Comparison of ENCODE assay signal across 18 cellular contexts in genomic region chr2:105764059-105764458, GRCh38. TPM values are rescaled to one million over a fixed set of nuclear protein-coding genes. Genes with fewer than 3 reads are reported as not detected.
DNase-seq lines count a peak whose midpoint lies in the region; ATAC-seq lines count a peak whose summit lies in the region.
"Had no signal": no experiment of that assay in that cellular context is flagged by ENCODE, and none has a peak within 500 bp of the region (broad histone marks: within the 10 kb centered on the region; RNA-seq: fewer than 3 reads in every experiment).

No MANE protein-coding gene starts in this region.

- ATAC-seq in Right ventricle myocardium inferior (no peak), GM18517 (IDR thresholded peaks at IDR 0.05; ENCODE audit: unreplicated experiment) (no peak)
- no peak for ATAC-seq in activated CD8-positive, alpha-beta T cell treated with anti-CD3 and anti-CD28 coated beads, Interleukin-2, amount 10 ng/mL, durations not matched to agents 7 days and 5 days
- ATAC-seq in central memory CD8-positive, alpha-beta T cell (replicated peaks; ENCODE audit: extremely low read depth, poor library complexity, severe bottlenecking) = no peak
- ATAC-seq in stimulated activated naive CD8-positive, alpha-beta T cell treated with anti-CD3 and anti-CD28 coated beads, Interleukin-15, amount 100 ng/mL, for 72 hours = no peak
- ATAC-seq: left lung, PC-3, WTC11 had no signal

- peaks cover 64% of the 10 kb centered on the region for H3K36me3 Mint-ChIP-seq in activated CD8-positive, alpha-beta T cell treated with anti-CD3 and anti-CD28 coated beads, Interleukin-2, amount 10 ng/mL, durations not matched to agents 7 days and 5 days (ENCODE audit: low read depth)
- H3K36me3 Mint-ChIP-seq in central memory CD8-positive, alpha-beta T cell (ENCODE audit: insufficient read depth) = peaks cover 22% of the 10 kb centered on the region

- POLR2A ChIA-PET in activated CD8-positive, alpha-beta T cell treated with anti-CD3 and anti-CD28 coated beads, Interleukin-2, amount 10 ng/mL, durations not matched to agents 7 days and 5 days (lab: Charles Lee) = interaction anchor here (0.8 to 1.6 kb wide), 3 partner anchors 11 to 32 kb away, joined by 3 to 8 read pairs (median 3); no protein-coding TSS in a partner anchor

- no peaks in the 10 kb centered on the region for H3K9me3 Mint-ChIP-seq in activated CD8-positive, alpha-beta T cell treated with anti-CD3 and anti-CD28 coated beads, Interleukin-2, amount 10 ng/mL, durations not matched to agents 7 days and 5 days (ENCODE audit: insufficient read depth)
- H3K9me3 Mint-ChIP-seq in central memory CD8-positive, alpha-beta T cell = no peaks in the 10 kb centered on the region
- H3K9me3 Mint-ChIP-seq in stimulated activated naive CD8-positive, alpha-beta T cell treated with anti-CD3 and anti-CD28 coated beads, Interleukin-15, amount 100 ng/mL, for 72 hours = no peaks in the 10 kb centered on the region
- H3K9me3 Mint-ChIP-seq: WTC11 had no signal

- no peaks in the 10 kb centered on the region for H3K27me3 Mint-ChIP-seq in activated CD8-positive, alpha-beta T cell treated with anti-CD3 and anti-CD28 coated beads, Interleukin-2, amount 10 ng/mL, durations not matched to agents 7 days and 5 days (ENCODE audit: low read depth)
- H3K27me3 Mint-ChIP-seq in central memory CD8-positive, alpha-beta T cell = no peaks in the 10 kb centered on the region
- no peaks in the 10 kb centered on the region for H3K27me3 Mint-ChIP-seq in stimulated activated naive CD8-positive, alpha-beta T cell treated with anti-CD3 and anti-CD28 coated beads, Interleukin-15, amount 100 ng/mL, for 72 hours

- peaks cover 91% of the 10 kb centered on the region for H3K4me1 Mint-ChIP-seq in activated CD8-positive, alpha-beta T cell treated with anti-CD3 and anti-CD28 coated beads, Interleukin-2, amount 10 ng/mL, durations not matched to agents 7 days and 5 days (ENCODE audit: low read depth)
- H3K4me1 Mint-ChIP-seq in central memory CD8-positive, alpha-beta T cell = peaks cover 90% of the 10 kb centered on the region
- H3K4me1 Mint-ChIP-seq in stimulated activated naive CD8-positive, alpha-beta T cell treated with anti-CD3 and anti-CD28 coated beads, Interleukin-15, amount 100 ng/mL, for 72 hours = peaks cover 100% of the 10 kb centered on the region

- peak overlapping the region; percentile 57 for H3K27ac Mint-ChIP-seq in activated CD8-positive, alpha-beta T cell treated with anti-CD3 and anti-CD28 coated beads, Interleukin-2, amount 10 ng/mL, durations not matched to agents 7 days and 5 days
- peak overlapping the region; percentile 94 for H3K27ac Mint-ChIP-seq in central memory CD8-positive, alpha-beta T cell (ENCODE audit: low read depth)
- H3K27ac Mint-ChIP-seq in stimulated activated naive CD8-positive, alpha-beta T cell treated with anti-CD3 and anti-CD28 coated beads, Interleukin-15, amount 100 ng/mL, for 72 hours = peak overlapping the region; percentile 34 to 40
- H3K27ac Mint-ChIP-seq: WTC11 had no signal

- DNase-seq in cardiac septum (ENCODE audit: low spot score) (peak; percentile 46), Right ventricle myocardium inferior (ENCODE audit: missing footprints) (no peak), kidney glomerular epithelial cell (lab: John Stamatoyannopoulos, UW) (no peak), OCI-M2 (lab: John Stamatoyannopoulos, UW; ENCODE audit: unreplicated experiment) (no peak)
- no peak for DNase-seq in activated CD8-positive, alpha-beta T cell treated with anti-CD3 and anti-CD28 coated beads, Interleukin-2, amount 10 ng/mL, durations not matched to agents 7 days and 5 days
- no peak for DNase-seq in central memory CD8-positive, alpha-beta T cell (ENCODE audit: low spot score in 2 of 2)
- no peak for DNase-seq in stimulated activated naive CD8-positive, alpha-beta T cell treated with anti-CD3 and anti-CD28 coated beads, Interleukin-15, amount 100 ng/mL, for 72 hours
- DNase-seq: COR-L47; IMR-90; left lung; NCI-H2227 treated with DMSO at 0.1 percent for 48 hours; NCI-H82; PC-3; retina; stimulated activated CD4-positive, alpha-beta T cell treated with anti-CD3 and anti-CD28 coated beads, Interleukin-12 subunit alpha, Interleukin-12 subunit beta, amount 100 ng/mL, for 4 hours; tibial artery had no signal

- intact Hi-C loops in cardiac septum (cut with DNase I) (no loop called here), Right ventricle myocardium inferior (cut with DNase I) (no loop called here)

- H3K4me3 Mint-ChIP-seq in activated CD8-positive, alpha-beta T cell treated with anti-CD3 and anti-CD28 coated beads, Interleukin-2, amount 10 ng/mL, durations not matched to agents 7 days and 5 days = no peak overlapping the region
- H3K4me3 Mint-ChIP-seq in central memory CD8-positive, alpha-beta T cell = peak overlapping the region; percentile 30
- H3K4me3 Mint-ChIP-seq in stimulated activated naive CD8-positive, alpha-beta T cell treated with anti-CD3 and anti-CD28 coated beads, Interleukin-15, amount 100 ng/mL, for 72 hours = peak overlapping the region; percentile 61 to 76
- H3K4me3 Mint-ChIP-seq: WTC11 had no signal

- CTCF ChIA-PET in activated CD8-positive, alpha-beta T cell treated with anti-CD3 and anti-CD28 coated beads, Interleukin-2, amount 10 ng/mL, durations not matched to agents 7 days and 5 days (lab: Charles Lee) = interaction anchor here (1.4 to 3.0 kb wide), 3 partner anchors 10 to 24 kb away, joined by 4 to 13 read pairs (median 11); no protein-coding TSS in a partner anchor

RNA-seq across cellular contexts. Expression of gene NCK2, which starts 19.3 kb away (rescaled TPM):
- 33.2 TPM for total RNA-seq in cardiac septum
- 32.9 TPM for total RNA-seq in Right ventricle myocardium inferior
- total RNA-seq in activated CD8-positive, alpha-beta T cell treated with anti-CD3 and anti-CD28 coated beads, Interleukin-2, amount 10 ng/mL, durations not matched to agents 7 days and 5 days = 10 to 100 TPM; 60.7 to 61.3 TPM

Comparison
In these comparisons a context has a peak if more than half of its experiments do, and no peak if none do; other contexts are left out.
1. H3K27ac Mint-ChIP-seq: peak in every context shown above with its lines; median percentile 94 in central memory CD8-positive, alpha-beta T cell; 57 in activated CD8-positive, alpha-beta T cell treated with anti-CD3 and anti-CD28 coated beads, Interleukin-2, amount 10 ng/mL, durations not matched to agents 7 days and 5 days; 37 in stimulated activated naive CD8-positive, alpha-beta T cell treated with anti-CD3 and anti-CD28 coated beads, Interleukin-15, amount 100 ng/mL, for 72 hours.